26 cellular contexts compared by ENCODE assay signal in the genomic region with DNA sequence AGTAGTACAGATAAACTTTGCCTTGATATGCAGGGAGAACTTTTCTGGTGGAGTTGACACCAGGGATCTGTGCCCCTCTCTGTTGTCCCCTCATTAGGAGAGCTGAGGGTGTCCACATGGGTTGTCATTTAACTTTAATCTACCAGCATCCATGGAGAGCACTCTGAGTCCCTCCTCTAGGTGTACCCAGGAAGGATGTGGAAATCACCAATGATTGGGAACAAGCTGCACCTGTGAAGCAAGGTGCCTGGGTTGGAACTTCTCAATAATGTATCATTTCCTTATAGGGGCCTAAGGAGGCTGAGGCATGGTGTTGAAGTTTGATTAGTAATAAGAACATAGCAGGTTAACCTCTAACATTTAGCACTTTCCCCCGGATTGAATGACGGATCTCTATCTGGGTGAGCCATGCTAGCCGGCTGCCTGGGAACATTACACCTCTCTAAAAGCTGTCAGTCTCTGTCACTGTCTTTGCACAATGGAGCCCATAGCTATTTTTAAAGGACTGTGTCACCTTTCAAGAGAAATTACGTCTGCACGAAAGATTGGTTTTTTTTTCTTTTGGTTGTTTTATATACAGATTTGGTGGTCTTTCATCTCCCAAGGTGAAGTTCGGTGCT.
"Had no signal": no experiment of that assay in that cellular context is flagged by ENCODE, and none has a peak within 500 bp of the region (broad histone marks: within the 10 kb centered on the region; RNA-seq: fewer than 3 reads in every experiment).

No MANE protein-coding gene starts in this region.

- H3K4me1 Mint-ChIP-seq: brain had no signal

- H3K27ac ChIP-seq: ascending aorta, breast epithelium, cardiac muscle cell, colonic mucosa, esophagus muscularis mucosa, foreskin keratinocyte, gastroesophageal sphincter had no signal

- DNase-seq: activated CD4-positive, alpha-beta memory T cell treated with anti-CD3 and anti-CD28 coated beads for 36 hours; activated CD4-positive, alpha-beta T cell treated with anti-CD3 and anti-CD28 coated beads for 36 hours; activated CD4-positive, alpha-beta T cell treated with anti-CD3 and anti-CD28 coated beads, Interleukin-2, amount 10 ng/mL, durations not matched to agents 24 days and 14 days; activated CD4-positive, CD25-positive, alpha-beta regulatory T cell; activated CD4-positive, CD25-positive, alpha-beta regulatory T cell treated with anti-CD3 and anti-CD28 coated beads, Interleukin-2, amount 50 U/mL, for 72 hours; activated CD8-positive, alpha-beta memory T cell treated with anti-CD3 and anti-CD28 coated beads for 24 hours; activated effector memory CD4-positive, alpha-beta T cell treated with anti-CD3 and anti-CD28 coated beads, Interleukin-2, amount 50 U/mL, for 16 hours; activated naive CD4-positive, alpha-beta T cell; activated naive CD4-positive, alpha-beta T cell treated with anti-CD3 and anti-CD28 coated beads, Interleukin-2, amount 10 ng/mL, durations not matched to agents 7 days and 5 days; activated naive CD8-positive, alpha-beta T cell treated with anti-CD3 and anti-CD28 coated beads, Interleukin-2, amount 10 ng/mL, durations not matched to agents 7 days and 5 days; activated T-cell treated with anti-CD3 and anti-CD28 coated beads, Interleukin-2, amount 50 U/mL, for 4 hours; central memory CD4-positive, alpha-beta T cell; cerebellar nuclear complex; colonic mucosa; effector memory CD4-positive, alpha-beta T cell; erythroblast; foreskin keratinocyte; T-helper 2 cell had no signal

- ATAC-seq: activated CD4-positive, alpha-beta T cell treated with anti-CD3 and anti-CD28 coated beads for 36 hours; activated naive CD4-positive, alpha-beta T cell treated with anti-CD3 and anti-CD28 coated beads, Interleukin-2, amount 50 U/mL, for 72 hours; activated T-cell treated with anti-CD3 and anti-CD28 coated beads, Interleukin-2, amount 50 U/mL, for 4 hours; gastroesophageal sphincter had no signal

- H3K27me3 Mint-ChIP-seq: activated CD4-positive, alpha-beta memory T cell treated with anti-CD3 and anti-CD28 coated beads for 36 hours had no signal

- H3K9me3 ChIP-seq: ascending aorta, breast epithelium, colonic mucosa had no signal

- H3K4me3 Mint-ChIP-seq: activated CD4-positive, alpha-beta memory T cell treated with anti-CD3 and anti-CD28 coated beads for 36 hours; activated CD4-positive, alpha-beta T cell treated with anti-CD3 and anti-CD28 coated beads for 36 hours; activated CD4-positive, alpha-beta T cell treated with anti-CD3 and anti-CD28 coated beads, Interleukin-2, amount 10 ng/mL, durations not matched to agents 24 days and 14 days; activated naive CD4-positive, alpha-beta T cell treated with anti-CD3 and anti-CD28 coated beads, Interleukin-2, amount 10 ng/mL, durations not matched to agents 7 days and 5 days; activated naive CD8-positive, alpha-beta T cell treated with anti-CD3 and anti-CD28 coated beads, Interleukin-2, amount 10 ng/mL, durations not matched to agents 7 days and 5 days; activated T-cell treated with anti-CD3 and anti-CD28 coated beads, Interleukin-2, amount 50 U/mL, for 4 hours; brain had no signal

- H3K27ac Mint-ChIP-seq: activated CD4-positive, alpha-beta memory T cell treated with anti-CD3 and anti-CD28 coated beads for 36 hours; activated CD4-positive, alpha-beta T cell treated with anti-CD3 and anti-CD28 coated beads for 36 hours; activated CD4-positive, alpha-beta T cell treated with anti-CD3 and anti-CD28 coated beads, Interleukin-2, amount 10 ng/mL, durations not matched to agents 24 days and 14 days; activated naive CD4-positive, alpha-beta T cell treated with anti-CD3 and anti-CD28 coated beads, Interleukin-2, amount 10 ng/mL, durations not matched to agents 7 days and 5 days; activated naive CD4-positive, alpha-beta T cell treated with anti-CD3 and anti-CD28 coated beads, Interleukin-2, amount 50 U/mL, for 72 hours; activated naive CD8-positive, alpha-beta T cell treated with anti-CD3 and anti-CD28 coated beads, Interleukin-2, amount 10 ng/mL, durations not matched to agents 7 days and 5 days; activated T-helper 2 cell treated with anti-CD3 and anti-CD28 coated beads, Interferon-gamma antibody, Interleukin-2, Interleukin-4, amounts not matched to agents 10 μg/mL and 5 μg/mL and 100 μg/mL, durations not matched to agents 14 hours and 24 hours and 36 hours; brain had no signal

- H3K4me3 ChIP-seq: ascending aorta, breast epithelium, cardiac muscle cell, colonic mucosa, esophagus muscularis mucosa, gastroesophageal sphincter had no signal

- H3K36me3 Mint-ChIP-seq: activated CD4-positive, alpha-beta memory T cell treated with anti-CD3 and anti-CD28 coated beads for 36 hours; activated naive CD4-positive, alpha-beta T cell treated with anti-CD3 and anti-CD28 coated beads, Interleukin-2, amount 50 U/mL, for 72 hours; activated naive CD8-positive, alpha-beta T cell treated with anti-CD3 and anti-CD28 coated beads, Interleukin-2, amount 10 ng/mL, durations not matched to agents 7 days and 5 days; brain had no signal

- H3K27me3 ChIP-seq: ascending aorta, breast epithelium, cardiac muscle cell, colonic mucosa, esophagus muscularis mucosa, foreskin keratinocyte, gastroesophageal sphincter had no signal

- H3K4me1 ChIP-seq: ascending aorta, breast epithelium, colonic mucosa, esophagus muscularis mucosa, foreskin keratinocyte, gastroesophageal sphincter had no signal

- H3K9me3 Mint-ChIP-seq: activated CD4-positive, alpha-beta memory T cell treated with anti-CD3 and anti-CD28 coated beads for 36 hours; activated T-cell treated with anti-CD3 and anti-CD28 coated beads, Interleukin-2, amount 50 U/mL, for 4 hours; activated T-helper 2 cell treated with anti-CD3 and anti-CD28 coated beads, Interferon-gamma antibody, Interleukin-2, Interleukin-4, amounts not matched to agents 10 μg/mL and 5 μg/mL and 100 μg/mL, durations not matched to agents 14 hours and 24 hours and 36 hours had no signal

- H3K36me3 ChIP-seq: ascending aorta, breast epithelium, cardiac muscle cell, colonic mucosa, esophagus muscularis mucosa, gastroesophageal sphincter had no signal
